8 cellular contexts compared by ENCODE assay signal in the genomic region with DNA sequence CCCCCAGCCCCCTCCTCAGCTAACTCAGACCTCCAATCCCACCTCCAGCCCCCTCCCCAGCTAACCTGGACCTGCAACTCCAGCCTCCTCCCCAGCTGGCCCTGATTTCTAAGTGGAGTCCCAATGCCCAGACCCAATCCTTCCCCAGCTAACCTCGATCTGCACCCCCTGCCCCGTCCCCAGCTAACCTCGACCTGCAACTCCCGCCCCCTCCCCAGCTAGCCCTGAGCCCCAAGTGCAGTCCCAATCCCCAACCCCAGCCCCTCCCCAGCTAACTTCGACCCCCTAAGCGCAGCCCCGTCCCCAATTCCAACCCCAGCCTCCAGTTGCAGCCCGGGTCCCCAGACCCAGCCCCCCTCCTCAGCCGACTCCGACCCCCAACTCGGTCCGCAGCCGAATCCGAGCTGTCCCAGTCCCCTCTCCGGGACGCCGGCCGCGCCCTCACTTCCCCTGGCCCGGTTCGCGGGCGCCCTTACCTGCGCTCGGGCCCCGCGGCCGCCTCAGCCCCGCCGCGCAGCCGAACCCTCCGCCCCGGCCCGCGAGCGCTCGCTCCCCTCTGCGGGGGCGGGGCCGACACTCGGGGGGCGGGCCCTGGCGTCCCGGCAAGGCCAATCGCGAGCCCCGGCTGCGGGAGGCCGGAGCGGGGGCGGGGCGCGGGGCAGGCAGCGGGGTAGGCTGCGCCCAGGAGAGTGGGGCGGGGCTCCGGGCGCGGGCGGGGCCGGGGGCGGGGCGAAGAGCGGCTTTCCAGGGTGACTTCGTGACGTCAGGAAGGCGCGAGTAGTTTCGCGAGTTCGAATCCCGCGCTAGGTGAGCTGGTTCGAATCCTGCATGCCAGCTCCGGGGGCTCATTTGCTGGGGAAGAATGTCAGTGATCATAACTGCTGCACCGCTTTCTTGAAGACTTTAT. TPM values are rescaled to one million over a fixed set of nuclear protein-coding genes. Genes with fewer than 3 reads are reported as not detected.
DNase-seq lines count a peak whose midpoint lies in the region; ATAC-seq and TF ChIP-seq lines count a peak whose summit lies in the region.

A gene (minus strand): TSS at position 525 of the 907 bp plus-strand sequence. CDS start 182,006 bp downstream, outside the sequence.

- no peak for TF ChIP-seq RAD21 in Ishikawa (IDR thresholded peaks at IDR 0.05; ENCODE audit: low read depth)

- peak within 1 kb of the TSS; percentile 74 for H2AFZ ChIP-seq in parathyroid adenoma

- H3K4me1 ChIP-seq in cardiac muscle cell (ENCODE audit: low read depth) (peaks cover 4% of the 10 kb centered on the region), parathyroid adenoma (peaks cover 8% of the 10 kb centered on the region), thoracic aorta (ENCODE audit: control insufficient read depth in 1 of 2, low read depth in 2 of 2) (peaks cover 0 to 10% of the 10 kb centered on the region in 2 donors)

- peak within 1 kb of the TSS; percentile 53 for H3K27ac Mint-ChIP-seq in CD4-positive, alpha-beta T cell
- H3K27ac Mint-ChIP-seq in activated naive CD8-positive, alpha-beta T cell treated with anti-CD3 and anti-CD28 coated beads, Interleukin-2, amount 50 U/mL, for 24 hours, result peak within 1 kb of the TSS; percentile 52

- H3K4me3 ChIP-seq in cardiac muscle cell, result peak within 1 kb of the TSS; percentile 77
- peak within 1 kb of the TSS; percentile 66 for H3K4me3 ChIP-seq in parathyroid adenoma (ENCODE audit: low read depth, low read length)
- H3K4me3 ChIP-seq in thoracic aorta, result peak within 1 kb of the TSS; percentile 79

- H3K27me3 Mint-ChIP-seq in CD4-positive, alpha-beta T cell, result no peaks in the 10 kb centered on the region
- H3K27me3 Mint-ChIP-seq in activated naive CD8-positive, alpha-beta T cell treated with anti-CD3 and anti-CD28 coated beads, Interleukin-2, amount 50 U/mL, for 24 hours, result no peaks in the 10 kb centered on the region

- peak within 1 kb of the TSS; percentile 57 for H3K4me3 Mint-ChIP-seq in CD4-positive, alpha-beta T cell
- peak within 1 kb of the TSS; percentile 62 for H3K4me3 Mint-ChIP-seq in activated naive CD8-positive, alpha-beta T cell treated with anti-CD3 and anti-CD28 coated beads, Interleukin-2, amount 50 U/mL, for 24 hours

- DNase-seq in CD4-positive, alpha-beta T cell, result peak; percentile 89 to 98 (median 95)
- DNase-seq in SW480 (ENCODE audit: low spot score), result peak; percentile 56
- peak; percentile 95 for DNase-seq in activated naive CD8-positive, alpha-beta T cell treated with anti-CD3 and anti-CD28 coated beads, Interleukin-2, amount 50 U/mL, for 24 hours
- DNase-seq in cardiac muscle cell (ENCODE audit: low read depth in 1 of 2, low spot score in 1 of 2), result peak; percentile 92 to 96
- peak; percentile 61 for DNase-seq in thoracic aorta (ENCODE audit: low spot score)

- POLR2A ChIA-PET in CD4-positive, alpha-beta T cell (lab: Charles Lee), result interaction anchor here (0.5 to 2.0 kb wide), 9 partner anchors 37 to 863 kb away, joined by 3 to 5 read pairs (median 3); a partner anchor contains a TSS

- peak within 1 kb of the TSS; percentile 68 for H3K4me2 ChIP-seq in parathyroid adenoma (ENCODE audit: low read length)

- intact Hi-C loops in CD4-positive, alpha-beta T cell (cut with DNase I, micrococcal nuclease), result loop anchor here in 1 of 2 experiments (2.0 kb wide), 1 partner anchor 38 kb away; a partner anchor contains a TSS

- H3K9me3 Mint-ChIP-seq in CD4-positive, alpha-beta T cell, result no peaks in the 10 kb centered on the region
- H3K9me3 Mint-ChIP-seq in activated naive CD8-positive, alpha-beta T cell treated with anti-CD3 and anti-CD28 coated beads, Interleukin-2, amount 50 U/mL, for 24 hours, result no peaks in the 10 kb centered on the region

- CTCF ChIA-PET in CD4-positive, alpha-beta T cell (lab: Charles Lee), result interaction anchor here (0.7 to 0.9 kb wide), 2 partner anchors 47 to 132 kb away, joined by 3 read pairs; no protein-coding TSS in a partner anchor

- H3K79me2 ChIP-seq in parathyroid adenoma, result no peaks in the 10 kb centered on the region

- no peak for TF ChIP-seq EP300 in Ishikawa (IDR thresholded peaks at IDR 0.05; ENCODE audit: borderline replicate concordance)

- H3K9ac ChIP-seq in parathyroid adenoma, result peak within 1 kb of the TSS; percentile 19

- peak; percentile 100 for ATAC-seq in CD4-positive, alpha-beta T cell (ENCODE audit: poor library complexity)
- ATAC-seq in GM19468 (IDR thresholded peaks at IDR 0.05; ENCODE audit: extremely low read depth, unreplicated experiment) (peak; percentile 63), thoracic aorta (ENCODE audit: insufficient number of reproducible peaks, low FRiP score, low read depth) (peak; percentile 82)
- peak; percentile 93 for ATAC-seq in activated naive CD8-positive, alpha-beta T cell treated with anti-CD3 and anti-CD28 coated beads, Interleukin-2, amount 50 U/mL, for 24 hours

- H3K4me1 Mint-ChIP-seq in CD4-positive, alpha-beta T cell (ENCODE audit: low read depth), result peaks cover 40% of the 10 kb centered on the region
- peaks cover 22% of the 10 kb centered on the region for H3K4me1 Mint-ChIP-seq in activated naive CD8-positive, alpha-beta T cell treated with anti-CD3 and anti-CD28 coated beads, Interleukin-2, amount 50 U/mL, for 24 hours

- no peak within 1 kb of the TSS for H3K27ac ChIP-seq in CD4-positive, alpha-beta T cell (ENCODE audit: low read depth, low read length)
- H3K27ac ChIP-seq in cardiac muscle cell (no peak within 1 kb of the TSS), parathyroid adenoma (peak within 1 kb of the TSS; percentile 39), thoracic aorta (no peak within 1 kb of the TSS)

- no peaks in the 10 kb centered on the region for H3K9me3 ChIP-seq in CD4-positive, alpha-beta T cell (ENCODE audit: control insufficient read depth, low read length)
- no peaks in the 10 kb centered on the region for H3K9me3 ChIP-seq in cardiac muscle cell (ENCODE audit: low read depth)
- H3K9me3 ChIP-seq in parathyroid adenoma (ENCODE audit: control insufficient read depth, low read length), result no peaks in the 10 kb centered on the region
- no peaks in the 10 kb centered on the region for H3K9me3 ChIP-seq in thoracic aorta

- no peak for TF ChIP-seq CTCF in CD4-positive, alpha-beta T cell (IDR thresholded peaks at IDR 0.05)
- TF ChIP-seq CTCF in cardiac muscle cell (IDR thresholded peaks at IDR 0.05; ENCODE audit: low read depth, low read length), result no peak
- no peak for TF ChIP-seq CTCF in parathyroid adenoma (IDR thresholded peaks at IDR 0.05)
- no peak for TF ChIP-seq CTCF in thoracic aorta (IDR thresholded peaks at IDR 0.05)

- H3K36me3 ChIP-seq in cardiac muscle cell, result no peaks in the 10 kb centered on the region
- H3K36me3 ChIP-seq in parathyroid adenoma (ENCODE audit: control insufficient read depth, insufficient read depth, low read length), result no peaks in the 10 kb centered on the region
- no peaks in the 10 kb centered on the region for H3K36me3 ChIP-seq in thoracic aorta

- no peaks in the 10 kb centered on the region for H3K27me3 ChIP-seq in CD4-positive, alpha-beta T cell (ENCODE audit: control insufficient read depth, insufficient read depth, low read length)
- peaks cover 25% of the 10 kb centered on the region for H3K27me3 ChIP-seq in cardiac muscle cell
- no peaks in the 10 kb centered on the region for H3K27me3 ChIP-seq in parathyroid adenoma (ENCODE audit: control insufficient read depth, insufficient read depth, low read length)
- H3K27me3 ChIP-seq in thoracic aorta (replicated peaks; ENCODE audit: insufficient read depth), result no peaks in the 10 kb centered on the region

- no peaks in the 10 kb centered on the region for H3K36me3 Mint-ChIP-seq in CD4-positive, alpha-beta T cell (ENCODE audit: low read depth)
- H3K36me3 Mint-ChIP-seq in activated naive CD8-positive, alpha-beta T cell treated with anti-CD3 and anti-CD28 coated beads, Interleukin-2, amount 50 U/mL, for 24 hours (ENCODE audit: low read depth), result no peaks in the 10 kb centered on the region

TF ChIP-seq in Ishikawa, 13 proteins besides CTCF, POLR2A, EP300 and RAD21:
- TF ChIP-seq ZBTB7A (IDR thresholded peaks at IDR 0.05; ENCODE audit: low read depth) (0 out of 2 replicates have a peak, but pooled peaks have one; percentile 53), FOXM1 (IDR thresholded peaks at IDR 0.05; ENCODE audit: borderline replicate concordance, low read depth) (no peak)

RNA-seq across cellular contexts. Expression of the gene that starts here (rescaled TPM):
- total RNA-seq in CD4-positive, alpha-beta T cell, result 1 to 10 TPM; 5.2 to 5.7 TPM
- total RNA-seq in cardiac muscle cell, result 14.3 and 20.4 TPM in 2 replicates
- 24.8 and 34.4 TPM in 2 replicates for polyA plus RNA-seq in cardiac muscle cell
- 1 to 10 TPM; 2.3 to 3.2 TPM for total RNA-seq in thoracic aorta
